In the genomic region with DNA sequence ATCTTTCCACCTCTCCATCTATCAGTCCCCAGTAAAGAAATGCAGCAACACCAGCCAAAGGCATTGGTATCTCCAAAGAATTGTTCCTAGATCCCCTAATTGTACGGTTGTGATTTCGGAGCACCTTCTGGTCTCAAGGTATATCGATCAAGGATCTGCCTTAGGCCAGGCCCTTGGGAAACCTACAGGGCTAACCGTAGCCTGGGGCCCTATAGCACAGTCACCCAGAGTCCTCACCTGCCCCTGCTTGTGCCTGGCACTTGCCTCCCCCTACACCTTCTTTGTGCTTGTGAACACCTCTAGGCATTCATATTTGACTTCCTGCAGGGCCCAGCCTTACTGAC, we compare ENCODE assay signal across 8 cellular contexts. TPM values are rescaled to one million over a fixed set of nuclear protein-coding genes. Genes with fewer than 3 reads are reported as not detected.
DNase-seq lines count a peak whose midpoint lies in the region; ATAC-seq and TF ChIP-seq lines count a peak whose summit lies in the region.
"Had no signal": no experiment of that assay in that cellular context is flagged by ENCODE, and none has a peak within 500 bp of the region (broad histone marks: within the 10 kb centered on the region; RNA-seq: fewer than 3 reads in every experiment).

No MANE protein-coding gene starts in this region.

- H3K27ac Mint-ChIP-seq in GM23338, result peak overlapping the region; percentile 21; the same call in 1 of the 2 replicates
- H3K27ac Mint-ChIP-seq in activated CD4-positive, alpha-beta memory T cell treated with anti-CD3 and anti-CD28 coated beads, Interleukin-2, amount 10 ng/mL, durations not matched to agents 7 days and 5 days, result peak overlapping the region; percentile 80

- H3K4me3 Mint-ChIP-seq in GM23338, result peak overlapping the region; percentile 70
- peak overlapping the region; percentile 25 for H3K4me3 Mint-ChIP-seq in activated CD4-positive, alpha-beta memory T cell treated with anti-CD3 and anti-CD28 coated beads, Interleukin-2, amount 10 ng/mL, durations not matched to agents 7 days and 5 days

- ATAC-seq in GM23338 (peak; percentile 0; the same call in 1 of the 3 replicates), GM21381 (IDR thresholded peaks at IDR 0.05; ENCODE audit: unreplicated experiment) (no peak)

- POLR2A ChIA-PET in activated CD4-positive, alpha-beta memory T cell treated with anti-CD3 and anti-CD28 coated beads, Interleukin-2, amount 10 ng/mL, durations not matched to agents 7 days and 5 days (lab: Charles Lee), result interaction anchor here (1.0 to 25.1 kb wide), 11 partner anchors 9 to 118 kb away, joined by 3 to 612 read pairs (median 14); partner anchors contain the start of genes AURKB, BORCS6, CTC1 and PFAS

- H3K9ac ChIP-seq in smooth muscle cell (ENCODE audit: low read depth), result no peak overlapping the region

- TF ChIP-seq CTCF in GM23338 (conservative IDR thresholded peaks at IDR 0.05; ENCODE audit: low read depth in 2 of 2), result no peak
- no peak for TF ChIP-seq CTCF in hepatocyte (IDR thresholded peaks at IDR 0.05; ENCODE audit: poor library complexity)
- no peak for TF ChIP-seq CTCF in smooth muscle cell (IDR thresholded peaks at IDR 0.05; ENCODE audit: borderline replicate concordance, insufficient read depth, poor library complexity, severe bottlenecking)

- H3K36me3 Mint-ChIP-seq in GM23338 (ENCODE audit: low read depth), result peaks cover 47% of the 10 kb centered on the region
- peaks cover 65% of the 10 kb centered on the region for H3K36me3 Mint-ChIP-seq in activated CD4-positive, alpha-beta memory T cell treated with anti-CD3 and anti-CD28 coated beads, Interleukin-2, amount 10 ng/mL, durations not matched to agents 7 days and 5 days (ENCODE audit: low read depth)

- peaks cover 6% of the 10 kb centered on the region; the same call in 1 of the 2 replicates for H3K4me1 ChIP-seq in GM23338 (ENCODE audit: insufficient read depth)
- peaks cover 13% of the 10 kb centered on the region for H3K4me1 ChIP-seq in hepatocyte (ENCODE audit: insufficient read depth)
- H3K4me1 ChIP-seq in smooth muscle cell (ENCODE audit: low read depth), result no peaks in the 10 kb centered on the region

- H4K20me1 ChIP-seq in GM23338 (replicated peaks; ENCODE audit: insufficient read depth) (peaks cover 4% of the 10 kb centered on the region), hepatocyte (ENCODE audit: insufficient read depth, poor library complexity, severe bottlenecking) (no peaks in the 10 kb centered on the region), smooth muscle cell (ENCODE audit: low read depth) (no peaks in the 10 kb centered on the region)

- peak overlapping the region; percentile 69 for H3K4me2 ChIP-seq in GM23338
- peak overlapping the region; percentile 70 for H3K4me2 ChIP-seq in hepatocyte
- H3K4me2 ChIP-seq in smooth muscle cell, result peak overlapping the region; percentile 79

- WGBS in hepatocyte (ENCODE audit: low lambda C conversion rate, missing lambda C conversion rate), result 86% methylated on average over 4 of the region's 4 CpGs
- 91% methylated on average over 4 of the region's 4 CpGs for WGBS in smooth muscle cell (ENCODE audit: low lambda C conversion rate)

- DNase-seq in GM23338 (ENCODE audit: low spot score) (no peak), hepatocyte (ENCODE audit: low spot score) (no peak), smooth muscle cell (lab: John Stamatoyannopoulos, UW; ENCODE audit: unreplicated experiment) (no peak), germinal center (ENCODE audit: low spot score) (no peak), glomerular visceral epithelial cell (ENCODE audit: extremely low spot score) (no peak)
- DNase-seq in activated CD4-positive, alpha-beta memory T cell treated with anti-CD3 and anti-CD28 coated beads, Interleukin-2, amount 10 ng/mL, durations not matched to agents 7 days and 5 days, result no peak
- DNase-seq: NCI-H1092 had no signal

- no peaks in the 10 kb centered on the region for H3K9me2 ChIP-seq in GM23338 (ENCODE audit: insufficient read depth)
- H3K9me2 ChIP-seq in hepatocyte (replicated peaks; ENCODE audit: insufficient read depth), result no peaks in the 10 kb centered on the region

- H3K27ac ChIP-seq in GM23338 (ENCODE audit: low read depth) (peak overlapping the region; percentile 29), hepatocyte (peak overlapping the region; percentile 94), smooth muscle cell (ENCODE audit: low read depth) (peak overlapping the region; percentile 77)

- H3K27me3 ChIP-seq in GM23338 (ENCODE audit: insufficient read depth) (no peaks in the 10 kb centered on the region), hepatocyte (no peaks in the 10 kb centered on the region), smooth muscle cell (ENCODE audit: low read depth) (no peaks in the 10 kb centered on the region)

- H3K9me3 ChIP-seq in hepatocyte (ENCODE audit: low read depth), result no peaks in the 10 kb centered on the region
- no peaks in the 10 kb centered on the region for H3K9me3 ChIP-seq in smooth muscle cell (replicated peaks; ENCODE audit: low read depth)

- H3K27me3 Mint-ChIP-seq in GM23338 (ENCODE audit: insufficient read depth, low read depth, poor library complexity), result peaks cover 44% of the 10 kb centered on the region
- H3K27me3 Mint-ChIP-seq in activated CD4-positive, alpha-beta memory T cell treated with anti-CD3 and anti-CD28 coated beads, Interleukin-2, amount 10 ng/mL, durations not matched to agents 7 days and 5 days, result no peaks in the 10 kb centered on the region

- peak overlapping the region; percentile 58 for H3K4me3 ChIP-seq in GM23338
- peak overlapping the region; percentile 8 for H3K4me3 ChIP-seq in hepatocyte
- H3K4me3 ChIP-seq in smooth muscle cell, result peak overlapping the region; percentile 40

- H3K36me3 ChIP-seq in GM23338 (ENCODE audit: insufficient read depth), result peaks cover 7% of the 10 kb centered on the region; the same call in 1 of the 2 replicates
- H3K36me3 ChIP-seq in hepatocyte (replicated peaks; ENCODE audit: insufficient read depth, low read depth), result no peaks in the 10 kb centered on the region
- no peaks in the 10 kb centered on the region for H3K36me3 ChIP-seq in smooth muscle cell (ENCODE audit: low read depth)

- H3K4me1 Mint-ChIP-seq in GM23338, result peaks cover 10% of the 10 kb centered on the region
- peaks cover 45% of the 10 kb centered on the region for H3K4me1 Mint-ChIP-seq in activated CD4-positive, alpha-beta memory T cell treated with anti-CD3 and anti-CD28 coated beads, Interleukin-2, amount 10 ng/mL, durations not matched to agents 7 days and 5 days

- peaks cover 19% of the 10 kb centered on the region for H3K9me3 Mint-ChIP-seq in GM23338
- H3K9me3 Mint-ChIP-seq in activated CD4-positive, alpha-beta memory T cell treated with anti-CD3 and anti-CD28 coated beads, Interleukin-2, amount 10 ng/mL, durations not matched to agents 7 days and 5 days, result no peaks in the 10 kb centered on the region

- no peaks in the 10 kb centered on the region for H3K79me2 ChIP-seq in GM23338 (replicated peaks; ENCODE audit: insufficient read depth)
- H3K79me2 ChIP-seq in hepatocyte, result no peaks in the 10 kb centered on the region
- H3K79me2 ChIP-seq in smooth muscle cell (ENCODE audit: low read depth), result no peaks in the 10 kb centered on the region

- peaks cover 35% of the 10 kb centered on the region for H3F3A ChIP-seq in GM23338 (replicated peaks; ENCODE audit: low read depth)
- peaks cover 10% of the 10 kb centered on the region for H3F3A ChIP-seq in smooth muscle cell (ENCODE audit: low read depth)

- CTCF ChIA-PET in activated CD4-positive, alpha-beta memory T cell treated with anti-CD3 and anti-CD28 coated beads, Interleukin-2, amount 10 ng/mL, durations not matched to agents 7 days and 5 days (lab: Charles Lee), result interaction anchor here (0.6 to 1.8 kb wide), 3 partner anchors 20 to 500 kb away, joined by 3 to 9 read pairs (median 4); partner anchors contain the start of gene CTC1

- H2AFZ ChIP-seq in GM23338 (no peak overlapping the region), hepatocyte (no peak overlapping the region), smooth muscle cell (ENCODE audit: low read depth) (no peak overlapping the region)

RNA-seq across cellular contexts. Expression of gene AURKB, which starts 16.8 kb away (rescaled TPM):
- 128 and 135 TPM in 2 replicates for total RNA-seq in GM23338 (2014; rRNA removed; shearing (Covaris generic))
- polyA plus RNA-seq in GM23338 (2016; fragmentation: Nextera tagmentation; extraction: Ambion mirVana) (202 and 212 TPM in 2 replicates), hepatocyte (25.3 and 27.5 TPM in 2 replicates), smooth muscle cell (31.7 and 33.5 TPM in 2 replicates)
- total RNA-seq in activated CD4-positive, alpha-beta memory T cell treated with anti-CD3 and anti-CD28 coated beads, Interleukin-2, amount 10 ng/mL, durations not matched to agents 7 days and 5 days, result 100 to 1,000 TPM; 160 to 167 TPM
- total RNA-seq in hepatocyte (9.3 and 9.9 TPM in 2 replicates), smooth muscle cell (10.5 and 16.6 TPM in 2 replicates)

RNA-seq across cellular contexts. Expression of gene CTC1, which starts 20.6 kb away (rescaled TPM):
- 13.4 and 14.8 TPM in 2 replicates for total RNA-seq in GM23338 (2014; rRNA removed; shearing (Covaris generic))
- 9.1 and 10.7 TPM in 2 replicates for polyA plus RNA-seq in GM23338 (2016; fragmentation: Nextera tagmentation; extraction: Ambion mirVana)
- 100 to 1,000 TPM; 116 to 120 TPM for total RNA-seq in activated CD4-positive, alpha-beta memory T cell treated with anti-CD3 and anti-CD28 coated beads, Interleukin-2, amount 10 ng/mL, durations not matched to agents 7 days and 5 days
- 6.3 and 11.4 TPM in 2 replicates for total RNA-seq in hepatocyte
- 17.2 and 19.4 TPM in 2 replicates for polyA plus RNA-seq in hepatocyte
- total RNA-seq in smooth muscle cell, result 1.4 and 3.8 TPM in 2 replicates
- 1.8 and 6.0 TPM in 2 replicates for polyA plus RNA-seq in smooth muscle cell

RNA-seq across cellular contexts. Expression of gene PFAS, which starts 21.9 kb away (rescaled TPM):
- 140 and 168 TPM in 2 replicates for total RNA-seq in GM23338 (2014; rRNA removed; shearing (Covaris generic))
- polyA plus RNA-seq in GM23338 (2016; fragmentation: Nextera tagmentation; extraction: Ambion mirVana) (96.1 and 106 TPM in 2 replicates), hepatocyte (13.6 and 16.1 TPM in 2 replicates), smooth muscle cell (10.4 and 12.8 TPM in 2 replicates)
- total RNA-seq in activated CD4-positive, alpha-beta memory T cell treated with anti-CD3 and anti-CD28 coated beads, Interleukin-2, amount 10 ng/mL, durations not matched to agents 7 days and 5 days, result 10 to 100 TPM; 43.6 to 45.9 TPM
- total RNA-seq in hepatocyte (10.5 and 18.8 TPM in 2 replicates), smooth muscle cell (9.9 and 22.1 TPM in 2 replicates)

RNA-seq across cellular contexts. Expression of gene BORCS6, which starts 37.2 kb away (rescaled TPM):
- total RNA-seq in GM23338 (2014; rRNA removed; shearing (Covaris generic)), result 3.9 and 7.1 TPM in 2 replicates
- 1.8 and 2.1 TPM in 2 replicates for polyA plus RNA-seq in GM23338 (2016; fragmentation: Nextera tagmentation; extraction: Ambion mirVana)
- total RNA-seq in activated CD4-positive, alpha-beta memory T cell treated with anti-CD3 and anti-CD28 coated beads, Interleukin-2, amount 10 ng/mL, durations not matched to agents 7 days and 5 days, result 10 to 100 TPM; 16.3 to 17.0 TPM
- 9.4 and 10.7 TPM in 2 replicates for total RNA-seq in hepatocyte
- 7.7 and 10.2 TPM in 2 replicates for polyA plus RNA-seq in hepatocyte
- total RNA-seq in smooth muscle cell, result 1.8 and 6.3 TPM in 2 replicates
- polyA plus RNA-seq in smooth muscle cell, result 3.2 and 3.9 TPM in 2 replicates

RNA-seq across cellular contexts. Expression of gene TMEM107, which starts 51.0 kb away (rescaled TPM):
- 11.0 and 20.4 TPM in 2 replicates for total RNA-seq in GM23338 (2014; rRNA removed; shearing (Covaris generic))
- 10.8 and 16.3 TPM in 2 replicates for polyA plus RNA-seq in GM23338 (2016; fragmentation: Nextera tagmentation; extraction: Ambion mirVana)
- total RNA-seq in activated CD4-positive, alpha-beta memory T cell treated with anti-CD3 and anti-CD28 coated beads, Interleukin-2, amount 10 ng/mL, durations not matched to agents 7 days and 5 days, result 10 to 100 TPM; 49.7 to 53.9 TPM
- total RNA-seq in hepatocyte, result 21.1 and 25.3 TPM in 2 replicates
- polyA plus RNA-seq in hepatocyte, result 12.8 and 13.6 TPM in 2 replicates
- 66.7 and 88.4 TPM in 2 replicates for total RNA-seq in smooth muscle cell
- 36.0 and 36.5 TPM in 2 replicates for polyA plus RNA-seq in smooth muscle cell

Comparison
In these comparisons a context has a peak if more than half of its experiments do, and no peak if none do; other contexts are left out.
1. H3K27ac ChIP-seq: peak in every context shown above with its lines; median percentile 94 in hepatocyte; 77 in smooth muscle cell; 29 in GM23338.
2. H3K4me3 ChIP-seq: peak in every context shown above with its lines; median percentile 58 in GM23338; 40 in smooth muscle cell; 8 in hepatocyte.